8 cellular contexts compared by ENCODE assay signal in the genomic region with DNA sequence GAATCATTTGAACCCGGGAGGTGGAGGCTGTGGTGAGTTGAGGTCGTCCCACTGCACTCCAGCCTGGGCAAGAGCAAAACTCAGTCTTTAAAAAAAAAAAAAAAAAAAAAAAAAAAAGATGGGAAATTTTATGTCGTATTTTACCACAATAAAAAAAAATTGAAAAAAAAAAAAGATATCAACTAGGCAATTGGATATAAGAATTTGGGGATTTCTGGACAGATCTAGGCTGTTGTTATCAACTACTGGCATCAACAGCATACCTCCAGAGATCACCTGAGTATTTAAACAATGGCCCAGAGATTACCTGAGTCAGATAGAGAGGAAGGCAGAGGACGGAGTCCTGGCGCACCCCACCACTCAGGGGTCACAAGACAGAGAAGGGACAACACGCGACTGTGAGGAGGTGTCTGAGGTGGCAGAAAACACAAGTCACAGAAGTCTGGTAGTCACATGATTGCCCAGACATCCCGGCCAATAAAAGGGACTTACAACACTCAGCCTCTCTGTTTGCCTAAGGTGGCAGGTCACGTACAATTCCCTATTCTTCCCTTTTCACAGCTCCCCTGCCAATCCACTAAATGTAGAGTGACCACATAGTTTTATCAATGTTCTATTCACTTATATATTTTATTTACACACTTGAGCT. TPM values are rescaled to one million over a fixed set of nuclear protein-coding genes. Genes with fewer than 3 reads are reported as not detected.
A peak's percentile ranks its signal among the peaks of the same experiment; 100 is the strongest.
DNase-seq lines count a peak whose midpoint lies in the region; ATAC-seq and TF ChIP-seq lines count a peak whose summit lies in the region.

No MANE protein-coding gene starts in this region.

- TF ChIP-seq CTCF in Loucy (conservative IDR thresholded peaks at IDR 0.05; ENCODE audit: low read length) (no peak), coronary artery (IDR thresholded peaks at IDR 0.05) (no peak), neural cell (IDR thresholded peaks at IDR 0.05; ENCODE audit: poor library complexity, severe bottlenecking) (no peak)

- no peaks in the 10 kb centered on the region for H3K9me3 ChIP-seq in Loucy (ENCODE audit: insufficient read depth, low read depth, low read length)
- H3K9me3 ChIP-seq in neural cell (ENCODE audit: low read length): no peaks in the 10 kb centered on the region

- H2AFZ ChIP-seq in Loucy (ENCODE audit: low read length): no peak overlapping the region
- no peak overlapping the region for H2AFZ ChIP-seq in neural cell (ENCODE audit: low read depth, low read length)

- peak; percentile 23 for DNase-seq in Caki2 (ENCODE audit: low read depth)
- DNase-seq in coronary artery (ENCODE audit: low spot score): no peak
- DNase-seq in NCI-H1092 treated with DMSO at 0.1 percent for 48 hours (lab: John Stamatoyannopoulos, UW): no peak
- no peak for DNase-seq in iPS-NIHi7 (ENCODE audit: extremely low spot score)
- DNase-seq in dedifferentiated amniotic fluid mesenchymal stem cell (ENCODE audit: extremely low spot score): no peak

- H3K4me1 ChIP-seq in Loucy (ENCODE audit: insufficient read depth, low read length, poor library complexity, severe bottlenecking): peaks cover 22% of the 10 kb centered on the region

- H3K9me2 ChIP-seq in Loucy (replicated peaks; ENCODE audit: low read depth, low read length) (no peaks in the 10 kb centered on the region), neural cell (ENCODE audit: insufficient read depth, low read length) (no peaks in the 10 kb centered on the region)

- H3K27me3 ChIP-seq in Loucy (ENCODE audit: insufficient read depth, low read length, poor library complexity, severe bottlenecking): peaks cover 4% of the 10 kb centered on the region
- H3K27me3 ChIP-seq in neural cell (ENCODE audit: insufficient read depth, low read depth, low read length): no peaks in the 10 kb centered on the region

- ATAC-seq in GM21515 (IDR thresholded peaks at IDR 0.05; ENCODE audit: unreplicated experiment): no peak

- in situ Hi-C loops in Caki2 (cut with HindIII; ENCODE audit: low pct_unique_long_range_greater_than_20kb, low sequenced_read_pairs): no loop called here

- peaks cover 17% of the 10 kb centered on the region for H4K20me1 ChIP-seq in Loucy (ENCODE audit: insufficient read depth, low read length, poor library complexity, severe bottlenecking)
- H4K20me1 ChIP-seq in neural cell (ENCODE audit: insufficient read depth): no peaks in the 10 kb centered on the region

- TF ChIP-seq RAD21 in neural cell (conservative IDR thresholded peaks at IDR 0.05): no peak

- H3K9ac ChIP-seq in Loucy (ENCODE audit: low read depth, low read length, poor library complexity, severe bottlenecking) (peak overlapping the region; percentile 87), neural cell (ENCODE audit: low read length) (peak overlapping the region; percentile 69)

- peaks cover 61% of the 10 kb centered on the region for H3K79me2 ChIP-seq in Loucy (ENCODE audit: insufficient read depth, low read length)
- H3K79me2 ChIP-seq in neural cell (replicated peaks; ENCODE audit: insufficient read depth, low read length): peaks cover 24% of the 10 kb centered on the region

- H3K27ac ChIP-seq in coronary artery: no peak overlapping the region
- no peak overlapping the region for H3K27ac ChIP-seq in neural cell (ENCODE audit: low read length)

- no peak for TF ChIP-seq EP300 in neural cell (conservative IDR thresholded peaks at IDR 0.05; ENCODE audit: poor library complexity, severe bottlenecking)

- H3K4me3 ChIP-seq in Loucy (ENCODE audit: low read length, poor library complexity, severe bottlenecking): peak overlapping the region; percentile 94
- H3K4me3 ChIP-seq in coronary artery: peak overlapping the region; percentile 97
- peak overlapping the region; percentile 80 for H3K4me3 ChIP-seq in neural cell (ENCODE audit: low read length)

- H3K36me3 ChIP-seq in Loucy (ENCODE audit: insufficient read depth, low read length) (no peaks in the 10 kb centered on the region), neural cell (ENCODE audit: insufficient read depth, low read length) (no peaks in the 10 kb centered on the region)

- H3F3A ChIP-seq in Loucy (ENCODE audit: low read depth) (no peaks in the 10 kb centered on the region), neural cell (ENCODE audit: insufficient read depth, low read length, poor library complexity, severe bottlenecking) (no peaks in the 10 kb centered on the region)

- H3K4me2 ChIP-seq in Loucy (ENCODE audit: low read depth, low read length, poor library complexity, severe bottlenecking) (peak overlapping the region; percentile 95), neural cell (ENCODE audit: low read length) (peak overlapping the region; percentile 71)

TF ChIP-seq in neural cell, 6 proteins besides CTCF, POLR2A, EP300 and RAD21:
- TF ChIP-seq MXI1 (conservative IDR thresholded peaks at IDR 0.05; ENCODE audit: poor library complexity, severe bottlenecking): no peak

RNA-seq across cellular contexts. Expression of gene SPRING1, which starts 1.8 kb away (rescaled TPM):
- total RNA-seq in Caki2 (2014; rRNA removed; shearing (Covaris generic); ENCODE audit: low replicate concordance): 13.9 and 25.6 TPM in 2 replicates
- polyA plus RNA-seq in neural cell: 40.0 and 48.1 TPM in 2 replicates
- 85.3 and 93.5 TPM in 2 replicates for polyA minus RNA-seq in neural cell

RNA-seq across cellular contexts. Expression of gene RNFT2, which starts 2.0 kb away (rescaled TPM):
- total RNA-seq in Caki2 (2014; rRNA removed; shearing (Covaris generic); ENCODE audit: low replicate concordance): 4.1 and 14.4 TPM in 2 replicates
- 18.5 and 20.6 TPM in 2 replicates for polyA plus RNA-seq in neural cell
- polyA minus RNA-seq in neural cell: 53.6 and 59.6 TPM in 2 replicates
